8 cellular contexts compared by ENCODE assay signal in genomic region chr1:226403522-226404034, GRCh38. TPM values are rescaled to one million over a fixed set of nuclear protein-coding genes. Genes with fewer than 3 reads are reported as not detected.
DNase-seq lines count a peak whose midpoint lies in the region; ATAC-seq, FAIRE-seq and TF ChIP-seq lines count a peak whose summit lies in the region.

No MANE protein-coding gene starts in this region.

- DNase-seq in 8988T (peak; percentile 42), ELR (ENCODE audit: low read depth) (peak; percentile 48), RKO (ENCODE audit: low spot score) (peak; percentile 37), foreskin keratinocyte (no peak), urothelium cell line (ENCODE audit: low spot score) (peak; percentile 37), NCI-H2171 treated with DMSO at 0.1 percent for 48 hours (lab: John Stamatoyannopoulos, UW) (no peak)

- no peaks in the 10 kb centered on the region for H3K4me1 ChIP-seq in foreskin keratinocyte

- peak; percentile 41 for TF ChIP-seq CTCF in foreskin keratinocyte (conservative IDR thresholded peaks at IDR 0.05)

- FAIRE-seq in urothelium cell line (lab: Jason Lieb, UNC), result no peak

- ATAC-seq in foreskin keratinocyte, result no peak
- no peak for ATAC-seq in GM18505 (IDR thresholded peaks at IDR 0.05; ENCODE audit: unreplicated experiment)
- no peak for ATAC-seq in HG02870 (IDR thresholded peaks at IDR 0.05; ENCODE audit: unreplicated experiment)

- no peak overlapping the region for H3K27ac ChIP-seq in foreskin keratinocyte

- H3K27me3 ChIP-seq in foreskin keratinocyte, result no peaks in the 10 kb centered on the region

- TF ChIP-seq POLR2A in GM18505 (IDR thresholded peaks at IDR 0.05; ENCODE audit: borderline replicate concordance, extremely low read depth, insufficient read depth, insufficient read length), result no peak

RNA-seq across cellular contexts. Expression of gene PARP1, which starts 4.3 kb away (rescaled TPM):
- 114 and 122 TPM in 2 replicates for total RNA-seq in foreskin keratinocyte
- 56.7 and 64.6 TPM in 2 replicates for polyA plus RNA-seq in foreskin keratinocyte

Comparison
In these comparisons a context has a peak if more than half of its experiments do, and no peak if none do; other contexts are left out.
1. DNase-seq: peak in 8988T (single experiment), ELR (single experiment), RKO (single experiment) and urothelium cell line (single experiment); none in foreskin keratinocyte (0 of 2) and NCI-H2171 treated with DMSO at 0.1 percent for 48 hours (single experiment).